ENCODE assay signal across 9 cellular contexts in genomic region chr1:225763815-225764548, GRCh38. TPM values are rescaled to one million over a fixed set of nuclear protein-coding genes. Genes with fewer than 3 reads are reported as not detected.
DNase-seq lines count a peak whose midpoint lies in the region; ATAC-seq, FAIRE-seq and TF ChIP-seq lines count a peak whose summit lies in the region.
"Had no signal": no experiment of that assay in that cellular context is flagged by ENCODE, and none has a peak within 500 bp of the region (broad histone marks: within the 10 kb centered on the region; RNA-seq: fewer than 3 reads in every experiment).

No MANE protein-coding gene starts in this region.

- peak overlapping the region in 2 of 4 donors; percentile 35 to 52 for H3K27ac ChIP-seq in pancreas

- ATAC-seq in pancreas (peak; percentile 38 to 73 (median 59)), HG02588 (IDR thresholded peaks at IDR 0.05; ENCODE audit: unreplicated experiment) (no peak), GM21447 (IDR thresholded peaks at IDR 0.05; ENCODE audit: unreplicated experiment) (no peak), GM21619 (IDR thresholded peaks at IDR 0.05; ENCODE audit: unreplicated experiment) (no peak)

- TF ChIP-seq CTCF in pancreas (IDR thresholded peaks at IDR 0.05) = no peak

- no peaks in the 10 kb centered on the region for H3K36me3 ChIP-seq in pancreas

- no peak overlapping the region for H3K4me3 ChIP-seq in pancreas

- no peak for FAIRE-seq in pancreas (lab: Jason Lieb, UNC)
- FAIRE-seq: frontal cortex had no signal

- H3K9me3 ChIP-seq in pancreas = no peaks in the 10 kb centered on the region

- no peaks in the 10 kb centered on the region for H3K27me3 ChIP-seq in pancreas

- peaks cover 31 to 39% (median 32%) of the 10 kb centered on the region in 3 donors for H3K4me1 ChIP-seq in pancreas

- intact Hi-C loops in pancreas (cut with DNase I) = no loop called here

- WGBS in pancreas, 2 donors = 25 to 27% methylated on average over 7 of the region's 7 CpGs

- DNase-seq in DMS 273 (lab: John Stamatoyannopoulos, UW; ENCODE audit: unreplicated experiment) (peak; percentile 82), NCI-H82 (lab: John Stamatoyannopoulos, UW) (peak; percentile 72), fibroblast of gingiva (ENCODE audit: low read depth) (peak; percentile 90), pancreas (peak in 2 of 6 donors; percentile 49 to 55), mucosa of gallbladder (ENCODE audit: low spot score) (no peak)

RNA-seq across cellular contexts. Expression of gene SRP9, which starts 13.6 kb away (rescaled TPM):
- total RNA-seq in pancreas (100 to 1,000 TPM in 1 of 6 donors, 10 to 100 TPM in 5; 63.0 to 102 (median 89.5) TPM), mucosa of gallbladder (292 TPM)
- 100 to 1,000 TPM in 1 of 2 donors, 10 to 100 TPM in 1; 78.0 to 145 TPM for polyA plus RNA-seq in pancreas

RNA-seq across cellular contexts. Expression of gene EPHX1, which starts 45.9 kb away (rescaled TPM):
- total RNA-seq in pancreas (100 to 1,000 TPM in 5 of 6 donors, 10 to 100 TPM in 1; 87.2 to 168 (median 144) TPM), mucosa of gallbladder (231 TPM)
- 10 to 100 TPM; 26.1 to 58.0 TPM for polyA plus RNA-seq in pancreas

Comparison
In these comparisons a context has a peak if more than half of its experiments do, and no peak if none do; other contexts are left out.
1. ATAC-seq: peak in pancreas (4 of 4); none in HG02588 (single experiment), GM21447 (single experiment) and GM21619 (single experiment).